ENCODE assay signal across 1 cellular context in genomic region chr1:25905680-25906643, GRCh38.
TF ChIP-seq lines count a peak whose summit lies in the region.

Gene STMN1, minus strand, starts transcription at chr1:25906419. Its CDS starts 1,743 bp downstream, at chr1:25904676.

TF ChIP-seq in HEK293, 187 proteins besides CTCF, POLR2A, EP300 and RAD21 (continued from another document):
- TF ChIP-seq ZNF280C (tag by site-specific recombination; IDR thresholded peaks at IDR 0.05) (no peak), ZBTB20 (tag by site-specific recombination; IDR thresholded peaks at IDR 0.05) (peak; percentile 95), ZNF830 (tag by site-specific recombination; IDR thresholded peaks at IDR 0.05; ENCODE audit: low read depth) (no peak), ZNF426 (tag by site-specific recombination; IDR thresholded peaks at IDR 0.05) (no peak), ZNF768 (tag by site-specific recombination; IDR thresholded peaks at IDR 0.05) (no peak; the same call in 1 of the 2 replicates), GLIS2 (tag by site-specific recombination; IDR thresholded peaks at IDR 0.05) (peak; percentile 100), ZNF174 (tag by site-specific recombination; IDR thresholded peaks at IDR 0.05) (no peak), SP3 (tag by site-specific recombination; IDR thresholded peaks at IDR 0.05) (peak; percentile 95), ZBTB6 (tag by site-specific recombination; IDR thresholded peaks at IDR 0.05) (no peak), ZNF624 (tag by site-specific recombination; IDR thresholded peaks at IDR 0.05) (peak; percentile 22; the same call in 1 of the 2 replicates), HOXA7 (CRISPR knock-in tag; IDR thresholded peaks at IDR 0.05; ENCODE audit: borderline replicate concordance) (no peak), ZNF785 (tag by site-specific recombination; IDR thresholded peaks at IDR 0.05) (peak; percentile 12; the same call in 1 of the 2 replicates), REST (tag by site-specific recombination; IDR thresholded peaks at IDR 0.05) (no peak), ZBTB1 (tag by site-specific recombination; IDR thresholded peaks at IDR 0.05) (no peak), ZBTB21 (tag by site-specific recombination; IDR thresholded peaks at IDR 0.05) (no peak), ZIC2 (tag by site-specific recombination; IDR thresholded peaks at IDR 0.05) (peak; percentile 93), SETDB1 (IDR thresholded peaks at IDR 0.05; ENCODE audit: insufficient read length, low read length) (no peak), ZNF596 (tag by site-specific recombination; IDR thresholded peaks at IDR 0.05) (no peak), EGR2 (tag by site-specific recombination; IDR thresholded peaks at IDR 0.05; ENCODE audit: low read depth) (peak; percentile 44), FEZF1 (tag by site-specific recombination; IDR thresholded peaks at IDR 0.05) (no peak; the same call in 1 of the 2 replicates), ZNF843 (tag by site-specific recombination; IDR thresholded peaks at IDR 0.05) (peak; percentile 71; the same call in 1 of the 2 replicates), ZXDB (tag by site-specific recombination; IDR thresholded peaks at IDR 0.05) (peak; percentile 92), PRDM4 (tag by site-specific recombination; IDR thresholded peaks at IDR 0.05) (peak; percentile 44; the same call in 1 of the 2 replicates), ZBTB7A (tag by site-specific recombination; IDR thresholded peaks at IDR 0.05; ENCODE audit: low read depth) (peak; percentile 91), ZNF184 (tag by site-specific recombination; IDR thresholded peaks at IDR 0.05) (0 out of 2 replicates have a peak, but pooled peaks have one; percentile 6), ZBTB10 (tag by site-specific recombination; IDR thresholded peaks at IDR 0.05) (peak; percentile 96), ZNF837 (tag by site-specific recombination; IDR thresholded peaks at IDR 0.05) (no peak), ZNF548 (tag by site-specific recombination; IDR thresholded peaks at IDR 0.05) (no peak), SALL2 (tag by site-specific recombination; IDR thresholded peaks at IDR 0.05; ENCODE audit: borderline replicate concordance) (no peak), ZNF169 (tag by site-specific recombination; IDR thresholded peaks at IDR 0.05) (no peak), MEIS1 (CRISPR knock-in tag; IDR thresholded peaks at IDR 0.05; ENCODE audit: borderline replicate concordance) (no peak), ZNF391 (tag by site-specific recombination; IDR thresholded peaks at IDR 0.05; ENCODE audit: borderline replicate concordance, low read depth) (0 out of 2 replicates have a peak, but pooled peaks have one; percentile 38), ZNF138 (tag by site-specific recombination; IDR thresholded peaks at IDR 0.05; ENCODE audit: borderline replicate concordance) (no peak), ZNF521 (tag by site-specific recombination; IDR thresholded peaks at IDR 0.05) (no peak), ZNF585B (tag by site-specific recombination; IDR thresholded peaks at IDR 0.05) (no peak), PRDM6 (tag by site-specific recombination; IDR thresholded peaks at IDR 0.05) (no peak), PATZ1 (tag by site-specific recombination; IDR thresholded peaks at IDR 0.05) (peak; percentile 99), ZNF362 (tag by site-specific recombination; IDR thresholded peaks at IDR 0.05) (no peak), ZNF302 (tag by site-specific recombination; IDR thresholded peaks at IDR 0.05; ENCODE audit: low read depth) (no peak), ZNF561 (tag by site-specific recombination; IDR thresholded peaks at IDR 0.05; ENCODE audit: borderline replicate concordance) (peak; percentile 83), TCF7L2 (IDR thresholded peaks at IDR 0.05; ENCODE audit: borderline replicate concordance, low read depth, low read length) (no peak), ZSCAN23 (tag by site-specific recombination; IDR thresholded peaks at IDR 0.05) (no peak)
